1 cellular context compared by ENCODE assay signal in genomic region chr20:1376007-1376406, GRCh38.
TF ChIP-seq lines count a peak whose summit lies in the region.

No MANE protein-coding gene starts in this region.

TF ChIP-seq in HEK293, 187 proteins besides CTCF, POLR2A, EP300 and RAD21 (continued from another document):
- TF ChIP-seq PRDM10 (tag by site-specific recombination; IDR thresholded peaks at IDR 0.05) (no peak), ZNF624 (tag by site-specific recombination; IDR thresholded peaks at IDR 0.05) (no peak), GLI2 (tag by site-specific recombination; IDR thresholded peaks at IDR 0.05; ENCODE audit: borderline replicate concordance, low read depth) (no peak), ZNF280D (tag by site-specific recombination; IDR thresholded peaks at IDR 0.05) (no peak), ZNF19 (tag by site-specific recombination; IDR thresholded peaks at IDR 0.05; ENCODE audit: low read depth) (no peak), ZSCAN30 (tag by site-specific recombination; IDR thresholded peaks at IDR 0.05) (no peak), ZNF626 (tag by site-specific recombination; IDR thresholded peaks at IDR 0.05) (no peak), SP3 (tag by site-specific recombination; IDR thresholded peaks at IDR 0.05) (no peak), ZNF837 (tag by site-specific recombination; IDR thresholded peaks at IDR 0.05) (no peak), ZNF433 (tag by site-specific recombination; IDR thresholded peaks at IDR 0.05; ENCODE audit: low read depth) (no peak), ZBTB17 (tag by site-specific recombination; IDR thresholded peaks at IDR 0.05) (no peak), ZEB2 (tag by site-specific recombination; IDR thresholded peaks at IDR 0.05) (no peak)
